Comparison of ENCODE assay signal across 8 cellular contexts in genomic region chr11:832529-833113, GRCh38. TPM values are rescaled to one million over a fixed set of nuclear protein-coding genes. Genes with fewer than 3 reads are reported as not detected.
DNase-seq lines count a peak whose midpoint lies in the region; ATAC-seq, FAIRE-seq and TF ChIP-seq lines count a peak whose summit lies in the region.

TSS of gene CD151 (plus strand) at chr11:832952. CDS start at chr11:836070, 3,118 bp downstream.

- TF ChIP-seq CTCF in DND-41 (IDR thresholded peaks at IDR 0.05; ENCODE audit: borderline replicate concordance, extremely low read depth, low read length, poor library complexity, severe bottlenecking) (no peak), omental fat pad (IDR thresholded peaks at IDR 0.05) (no peak)

- peak within 1 kb of the TSS; percentile 38; the same call in 1 of the 2 replicates for H2AFZ ChIP-seq in DND-41 (ENCODE audit: low read depth, low read length)

- H3K36me3 ChIP-seq in DND-41 (ENCODE audit: insufficient read depth, low read length) = peaks cover 10% of the 10 kb centered on the region

- H3K9ac ChIP-seq in DND-41 (ENCODE audit: low read depth, low read length) = peak within 1 kb of the TSS; percentile 53

- no peaks in the 10 kb centered on the region for H3K79me2 ChIP-seq in DND-41 (ENCODE audit: insufficient read depth, low read length)

- peak within 1 kb of the TSS; percentile 60 for H3K4me2 ChIP-seq in DND-41 (ENCODE audit: insufficient read depth, low read length)

- no peaks in the 10 kb centered on the region for H3K9me3 ChIP-seq in DND-41 (ENCODE audit: insufficient read depth, low read length, severe bottlenecking)

- no peak within 1 kb of the TSS for H3K27ac ChIP-seq in DND-41 (ENCODE audit: low read length)

- peak; percentile 58; the same call in 1 of the 2 replicates for TF ChIP-seq POLR2A in H54 (IDR thresholded peaks at IDR 0.05; ENCODE audit: low read depth, low read length)

- FAIRE-seq in H54 (lab: Jason Lieb, UNC) = no peak

- peak; percentile 68 for ATAC-seq in DND-41 (ENCODE audit: insufficient read depth, low read depth)
- peak; percentile 19 for ATAC-seq in omental fat pad (ENCODE audit: low FRiP score)
- no peak for ATAC-seq in GM18519 (IDR thresholded peaks at IDR 0.05; ENCODE audit: low FRiP score, unreplicated experiment)

- peak within 1 kb of the TSS; percentile 11 to 51; a peak in 3 of 4 replicates for H3K4me3 ChIP-seq in DND-41 (ENCODE audit: low read depth in 1 of 2, low read length in 2 of 2)

- no peak for DNase-seq in DND-41
- DNase-seq in H54 (ENCODE audit: insufficient read length, low spot score) = no peak
- peak; percentile 29 for DNase-seq in NCI-H774 (lab: John Stamatoyannopoulos, UW)
- DNase-seq in activated naive CD4-positive, alpha-beta T cell treated with anti-CD3 and anti-CD28 coated beads, Interleukin-2, amount 50 U/mL, for 16 hours = peak; percentile 42
- peak; percentile 72 for DNase-seq in glomerular visceral epithelial cell (ENCODE audit: extremely low spot score)
- no peak for DNase-seq in omental fat pad (ENCODE audit: low spot score)
- no peak for DNase-seq in foreskin melanocyte

- peaks cover 17% of the 10 kb centered on the region for H3K4me1 ChIP-seq in DND-41 (ENCODE audit: insufficient read depth, low read length)

- peaks cover 14% of the 10 kb centered on the region for H4K20me1 ChIP-seq in DND-41 (ENCODE audit: insufficient read depth, low read length)

- H3K27me3 ChIP-seq in DND-41 (ENCODE audit: insufficient read depth, low read length, poor library complexity) = peaks cover 35% of the 10 kb centered on the region

RNA-seq across cellular contexts. Expression of gene CD151, which starts in this region (rescaled TPM):
- 100 to 1,000 TPM; 328 to 675 (median 614) TPM for total RNA-seq in omental fat pad

Comparison
In these comparisons a context has a peak if more than half of its experiments do, and no peak if none do; other contexts are left out.
1. DNase-seq: peak in NCI-H774 (single experiment), activated naive CD4-positive, alpha-beta T cell treated with anti-CD3 and anti-CD28 coated beads, Interleukin-2, amount 50 U/mL, for 16 hours (single experiment) and glomerular visceral epithelial cell (single experiment); none in DND-41 (single experiment), H54 (single experiment), omental fat pad (single experiment) and foreskin melanocyte (single experiment).